ENCODE assay signal across 1 cellular context in genomic region chr9:21830589-21830988, GRCh38.
TF ChIP-seq lines count a peak whose summit lies in the region.

No MANE protein-coding gene starts in this region.

TF ChIP-seq in HCT116, 20 proteins besides CTCF, POLR2A, EP300 and RAD21 (continued from another document):
- TF ChIP-seq SRF (IDR thresholded peaks at IDR 0.05; ENCODE audit: low read depth): no peak
- TF ChIP-seq SP1 (IDR thresholded peaks at IDR 0.05; ENCODE audit: low read depth): no peak
